ENCODE assay signal across 1 cellular context in genomic region chr3:123489400-123490004, GRCh38.
A peak's percentile ranks its signal among the peaks of the same experiment; 100 is the strongest.
TF ChIP-seq lines count a peak whose summit lies in the region.

No MANE protein-coding gene starts in this region.

TF ChIP-seq in K562, 482 proteins besides CTCF, POLR2A, EP300 and RAD21 (continued from another document):
- no peak for TF ChIP-seq AFF1 (IDR thresholded peaks at IDR 0.05; ENCODE audit: low read depth in 1 of 2, partially characterized antibody in 2 of 2)
- no peak for TF ChIP-seq HNRNPLL (IDR thresholded peaks at IDR 0.05; ENCODE audit: low read depth, low read length, poor library complexity, severe bottlenecking)
- no peak for TF ChIP-seq ZNF24 (IDR thresholded peaks at IDR 0.05)
- peak; percentile 56; the same call in 1 of the 2 replicates for TF ChIP-seq STAG1 (CRISPR knock-in tag; IDR thresholded peaks at IDR 0.05; ENCODE audit: borderline replicate concordance)
TF ChIP-seq in K562: peak in this region for 3.
